In genomic region chr3:113240841-113241240, GRCh38 we compare ENCODE assay signal across 18 cellular contexts. TPM values are rescaled to one million over a fixed set of nuclear protein-coding genes. Genes with fewer than 3 reads are reported as not detected.
DNase-seq lines count a peak whose midpoint lies in the region; ATAC-seq, FAIRE-seq and TF ChIP-seq lines count a peak whose summit lies in the region.
"Had no signal": no experiment of that assay in that cellular context is flagged by ENCODE, and none has a peak within 500 bp of the region (broad histone marks: within the 10 kb centered on the region; RNA-seq: fewer than 3 reads in every experiment).

No MANE protein-coding gene starts in this region.

- H2AFZ ChIP-seq in astrocyte (ENCODE audit: low read depth, low read length) (peak overlapping the region; percentile 47), smooth muscle cell (ENCODE audit: low read depth) (no peak overlapping the region)

- TF ChIP-seq CTCF in astrocyte (IDR thresholded peaks at IDR 0.05; ENCODE audit: insufficient read depth, low read depth, low read length) (no peak), smooth muscle cell (IDR thresholded peaks at IDR 0.05; ENCODE audit: borderline replicate concordance, insufficient read depth, poor library complexity, severe bottlenecking) (no peak)

- H3K18ac ChIP-seq in mesendoderm (ENCODE audit: low read length), result no peak overlapping the region

- WGBS in mesendoderm (ENCODE audit: extremely low coverage, insufficient coverage, low lambda C conversion rate), result no CpG with 5 or more reads among the region's 3 CpGs
- WGBS in smooth muscle cell (ENCODE audit: low lambda C conversion rate), result 78% methylated on average over 3 of the region's 3 CpGs

- H3K9me3 ChIP-seq in HUES48 (ENCODE audit: control insufficient read depth, insufficient read depth, low read length) (no peaks in the 10 kb centered on the region), astrocyte (ENCODE audit: insufficient read depth, low read depth, low read length) (no peaks in the 10 kb centered on the region), smooth muscle cell (replicated peaks; ENCODE audit: low read depth) (no peaks in the 10 kb centered on the region)
- H3K9me3 ChIP-seq: heart left ventricle, right lobe of liver had no signal

- H3K9me3 Mint-ChIP-seq in astrocyte (ENCODE audit: unreplicated experiment), result no peaks in the 10 kb centered on the region

- H3K4me2 ChIP-seq in astrocyte (ENCODE audit: low read length), result peak overlapping the region; percentile 78
- no peak overlapping the region for H3K4me2 ChIP-seq in mesendoderm (ENCODE audit: low read length)
- peak overlapping the region; percentile 80 for H3K4me2 ChIP-seq in smooth muscle cell

- H3K27me3 ChIP-seq in HUES48 (ENCODE audit: control insufficient read depth, insufficient read depth, low read length) (no peaks in the 10 kb centered on the region), astrocyte (ENCODE audit: insufficient read depth, low read length) (no peaks in the 10 kb centered on the region), mesendoderm (ENCODE audit: insufficient read depth, low read length, poor library complexity) (no peaks in the 10 kb centered on the region), smooth muscle cell (ENCODE audit: low read depth) (no peaks in the 10 kb centered on the region)
- H3K27me3 ChIP-seq: right lobe of liver had no signal

- H2BK5ac ChIP-seq in mesendoderm (ENCODE audit: low read length), result peak overlapping the region; percentile 27

- H3K79me2 ChIP-seq in astrocyte (ENCODE audit: insufficient read depth, low read length) (no peaks in the 10 kb centered on the region), mesendoderm (ENCODE audit: control insufficient read depth, insufficient read depth, low read length) (no peaks in the 10 kb centered on the region), smooth muscle cell (ENCODE audit: low read depth) (peaks cover 4% of the 10 kb centered on the region)

- H3K4me3 Mint-ChIP-seq in astrocyte (ENCODE audit: unreplicated experiment), result peak overlapping the region; percentile 67
- H3K4me3 Mint-ChIP-seq: activated CD8-positive, alpha-beta memory T cell treated with anti-CD3 and anti-CD28 coated beads, Interleukin-2, amount 10 ng/mL, durations not matched to agents 7 days and 5 days had no signal

- no peak overlapping the region for H4K8ac ChIP-seq in mesendoderm (ENCODE audit: low read depth, low read length)

- no peak for DNase-seq in astrocyte (ENCODE audit: low read depth)
- peak; percentile 65 for DNase-seq in mesendoderm
- DNase-seq in smooth muscle cell (lab: John Stamatoyannopoulos, UW; ENCODE audit: unreplicated experiment), result no peak
- no peak for DNase-seq in NCI-H2107 (lab: John Stamatoyannopoulos, UW)
- no peak for DNase-seq in AG20443 (ENCODE audit: low spot score)
- no peak for DNase-seq in activated T-cell treated with anti-CD3 and anti-CD28 coated beads, Interleukin-2, amount 50 U/mL, for 1 hour
- DNase-seq: activated CD4-positive, CD25-positive, alpha-beta regulatory T cell treated with anti-CD3 and anti-CD28 coated beads, Interleukin-2, amount 50 U/mL, for 72 hours; activated CD8-positive, alpha-beta memory T cell treated with anti-CD3 and anti-CD28 coated beads, Interleukin-2, amount 10 ng/mL, durations not matched to agents 7 days and 5 days; AML-193; heart left ventricle; NCI-H774; PC-3; right lobe of liver; T-helper 9 cell had no signal

- no peak overlapping the region for H2BK15ac ChIP-seq in mesendoderm (replicated peaks; ENCODE audit: low read depth)

- no peak overlapping the region for H3K4ac ChIP-seq in mesendoderm (ENCODE audit: low read depth, low read length)

- no peak overlapping the region for H4K5ac ChIP-seq in mesendoderm (ENCODE audit: low read length)

- no peaks in the 10 kb centered on the region for H3K27me3 Mint-ChIP-seq in astrocyte (ENCODE audit: low read depth, unreplicated experiment)

- ATAC-seq in GM19351 (IDR thresholded peaks at IDR 0.05; ENCODE audit: unreplicated experiment), result no peak
- ATAC-seq: activated CD8-positive, alpha-beta memory T cell treated with anti-CD3 and anti-CD28 coated beads, Interleukin-2, amount 10 ng/mL, durations not matched to agents 7 days and 5 days; PC-3; right lobe of liver had no signal

- peak overlapping the region; percentile 65 for H3K56ac ChIP-seq in mesendoderm (ENCODE audit: low read length)

- no peak overlapping the region for H2AK5ac ChIP-seq in mesendoderm (ENCODE audit: low read length)

- H3K4me1 Mint-ChIP-seq in astrocyte (ENCODE audit: low read depth, unreplicated experiment), result peaks cover 47% of the 10 kb centered on the region

- H3K23ac ChIP-seq in mesendoderm (ENCODE audit: low read length), result no peak overlapping the region

- no peaks in the 10 kb centered on the region for H3F3A ChIP-seq in smooth muscle cell (ENCODE audit: low read depth)

- no peaks in the 10 kb centered on the region for H3K79me1 ChIP-seq in mesendoderm (ENCODE audit: low read length)

- H3K36me3 ChIP-seq in HUES48 (ENCODE audit: control insufficient read depth, insufficient read depth, low read length) (no peaks in the 10 kb centered on the region), astrocyte (ENCODE audit: insufficient read depth, low read length) (no peaks in the 10 kb centered on the region), mesendoderm (ENCODE audit: control insufficient read depth, insufficient read depth, low read length) (no peaks in the 10 kb centered on the region), smooth muscle cell (ENCODE audit: low read depth) (peaks cover 4% of the 10 kb centered on the region)
- H3K36me3 ChIP-seq: right lobe of liver had no signal

- no peak overlapping the region for H3K4me3 ChIP-seq in HUES48 (ENCODE audit: low read depth, low read length)
- H3K4me3 ChIP-seq in astrocyte (ENCODE audit: insufficient read depth, low read depth, low read length), result no peak overlapping the region
- H3K4me3 ChIP-seq in mesendoderm (ENCODE audit: low read length), result no peak overlapping the region
- H3K4me3 ChIP-seq in smooth muscle cell, result no peak overlapping the region
- H3K4me3 ChIP-seq: heart left ventricle, right lobe of liver had no signal

- H4K20me1 ChIP-seq in astrocyte (ENCODE audit: insufficient read depth, low read length) (no peaks in the 10 kb centered on the region), smooth muscle cell (ENCODE audit: low read depth) (no peaks in the 10 kb centered on the region)

- H3K27ac Mint-ChIP-seq in astrocyte (ENCODE audit: unreplicated experiment), result peak overlapping the region; percentile 77
- H3K27ac Mint-ChIP-seq: activated CD8-positive, alpha-beta memory T cell treated with anti-CD3 and anti-CD28 coated beads, Interleukin-2, amount 10 ng/mL, durations not matched to agents 7 days and 5 days had no signal

- H3K27ac ChIP-seq in HUES48 (ENCODE audit: low read depth, low read length) (peak overlapping the region; percentile 75), astrocyte (ENCODE audit: low read depth, low read length) (peak overlapping the region; percentile 70), mesendoderm (ENCODE audit: low read depth, low read length) (peak overlapping the region; percentile 22), smooth muscle cell (ENCODE audit: low read depth) (peak overlapping the region; percentile 94)
- H3K27ac ChIP-seq: right lobe of liver had no signal

- peaks cover 45% of the 10 kb centered on the region for H3K4me1 ChIP-seq in HUES48 (ENCODE audit: control insufficient read depth, insufficient read depth, low read length)
- peaks cover 27% of the 10 kb centered on the region for H3K4me1 ChIP-seq in astrocyte (ENCODE audit: insufficient read depth, low read length)
- peaks cover 20% of the 10 kb centered on the region for H3K4me1 ChIP-seq in mesendoderm (ENCODE audit: control insufficient read depth, low read depth, low read length)
- H3K4me1 ChIP-seq in smooth muscle cell (ENCODE audit: low read depth), result peaks cover 33% of the 10 kb centered on the region
- H3K4me1 ChIP-seq: right lobe of liver had no signal

- H2BK120ac ChIP-seq in mesendoderm (ENCODE audit: low read depth, low read length), result no peak overlapping the region

- H3K9ac ChIP-seq in HUES48 (ENCODE audit: low read depth, low read length), result no peak overlapping the region
- peak overlapping the region; percentile 61 for H3K9ac ChIP-seq in astrocyte (ENCODE audit: low read length)
- no peak overlapping the region for H3K9ac ChIP-seq in mesendoderm (ENCODE audit: low read length)
- peak overlapping the region; percentile 82 for H3K9ac ChIP-seq in smooth muscle cell (ENCODE audit: low read depth)

- peaks cover 9% of the 10 kb centered on the region for H3K36me3 Mint-ChIP-seq in astrocyte (ENCODE audit: low read depth, unreplicated experiment)
- H3K36me3 Mint-ChIP-seq: activated CD8-positive, alpha-beta memory T cell treated with anti-CD3 and anti-CD28 coated beads, Interleukin-2, amount 10 ng/mL, durations not matched to agents 7 days and 5 days had no signal

- no peak for FAIRE-seq in astrocyte (lab: Jason Lieb, UNC)
- FAIRE-seq: G401.6, islet of Langerhans had no signal

RNA-seq across cellular contexts. Expression of gene BOC, which starts 29.5 kb away (rescaled TPM):
- 20.2 TPM in 2 replicates for total RNA-seq in astrocyte
- 1.5 TPM for polyA plus RNA-seq in mesendoderm (2013, experiment 1 of 2)
- polyA plus RNA-seq in mesendoderm (2013, experiment 2 of 2), result 1.2 TPM
- total RNA-seq in smooth muscle cell, result 16.7 and 19.5 TPM in 2 replicates
- polyA plus RNA-seq in smooth muscle cell, result 31.2 and 31.4 TPM in 2 replicates
- total RNA-seq: activated CD8-positive, alpha-beta memory T cell treated with anti-CD3 and anti-CD28 coated beads, Interleukin-2, amount 10 ng/mL, durations not matched to agents 7 days and 5 days had no signal

Comparison
In these comparisons a context has a peak if more than half of its experiments do, and no peak if none do; other contexts are left out.
1. H3K27ac ChIP-seq: peak in every context shown above with its lines; median percentile 94 in smooth muscle cell; 75 in HUES48; 70 in astrocyte; 22 in mesendoderm.
2. H3K9ac ChIP-seq: peak in astrocyte (single experiment) and smooth muscle cell (single experiment); none in HUES48 (single experiment) and mesendoderm (single experiment).